In genomic region chr21:28127390-28127789, GRCh38 we compare ENCODE assay signal across 32 cellular contexts.
DNase-seq lines count a peak whose midpoint lies in the region; ATAC-seq, FAIRE-seq and TF ChIP-seq lines count a peak whose summit lies in the region.
"Had no signal": no experiment of that assay in that cellular context is flagged by ENCODE, and none has a peak within 500 bp of the region (broad histone marks: within the 10 kb centered on the region; RNA-seq: fewer than 3 reads in every experiment).

No MANE protein-coding gene starts in this region.

- no peak for TF ChIP-seq POLR2A in esophagus muscularis mucosa (IDR thresholded peaks at IDR 0.05; ENCODE audit: low read depth)
- no peak for TF ChIP-seq POLR2A in H54 (IDR thresholded peaks at IDR 0.05; ENCODE audit: low read depth, low read length)

- intact Hi-C loops in Right ventricle myocardium superior (cut with DNase I) (no loop called here), esophagus muscularis mucosa (cut with DNase I) (no loop called here), left ventricle myocardium inferior (cut with micrococcal nuclease) (no loop called here)

- H3K27me3 ChIP-seq in right atrium auricular region, result no peaks in the 10 kb centered on the region
- H3K27me3 ChIP-seq in esophagus muscularis mucosa, result no peaks in the 10 kb centered on the region
- no peaks in the 10 kb centered on the region for H3K27me3 ChIP-seq in left ventricle myocardium inferior (ENCODE audit: low read depth)
- H3K27me3 ChIP-seq: brain microvascular endothelial cell, MG63, upper lobe of left lung had no signal

- DNase-seq in Right ventricle myocardium superior (no peak), right atrium auricular region (ENCODE audit: low spot score) (no peak), esophagus muscularis mucosa (ENCODE audit: extremely low spot score) (no peak), left ventricle myocardium inferior (no peak), H54 (ENCODE audit: insufficient read length, low spot score) (no peak)
- no peak for DNase-seq in activated CD4-positive, alpha-beta T cell treated with anti-CD3 and anti-CD28 coated beads, Interleukin-2, amount 50 U/mL, for 48 hours
- no peak for DNase-seq in activated CD8-positive, alpha-beta memory T cell treated with anti-CD3 and anti-CD28 coated beads for 24 hours
- no peak for DNase-seq in stimulated activated CD4-positive, alpha-beta T cell treated with anti-CD3 and anti-CD28 coated beads, Interleukin-4, amount 100 ng/mL, for 4 hours
- DNase-seq: 8988T; activated CD4-positive, alpha-beta T cell treated with anti-CD3 and anti-CD28 coated beads, Interleukin-2, amount 50 U/mL, for 4 hours; activated CD4-positive, CD25-positive, alpha-beta regulatory T cell; activated CD8-positive, alpha-beta memory T cell treated with anti-CD3 and anti-CD28 coated beads, Interleukin-2, amount 50 U/mL, for 4 hours; activated naive CD4-positive, alpha-beta T cell treated with Interleukin-2 at 50 U/mL for 16 hours; AML-193; brain microvascular endothelial cell; CD4-positive, alpha-beta T cell; KG1; kidney glomerular epithelial cell; lower lobe of right lung; MG63; midbrain; naive thymus-derived CD4-positive, alpha-beta T cell; NCI-H1930; NCI-H524 treated with DMSO at 0.1 percent for 48 hours; OCI-M1; substantia nigra; upper lobe of left lung had no signal

- ATAC-seq in Right ventricle myocardium superior (ENCODE audit: poor library complexity), result peak; percentile 72
- ATAC-seq: lower lobe of right lung; naive thymus-derived CD4-positive, alpha-beta T cell; SK-N-SH treated with all-trans-retinoic acid at 6 μM for 48 hours; stimulated activated effector memory CD8-positive, alpha-beta T cell treated with anti-CD3 and anti-CD28 coated beads, Interleukin-12 subunit alpha, Interleukin-12 subunit beta, amount 100 ng/mL, for 72 hours had no signal

- 53% methylated on average over 1 of the region's 1 CpG for WGBS in esophagus muscularis mucosa

- FAIRE-seq in H54 (lab: Jason Lieb, UNC), result no peak
- FAIRE-seq: D721Med, frontal cortex had no signal

- no peak overlapping the region for H3K27ac ChIP-seq in right atrium auricular region
- peak overlapping the region; percentile 5 to 29 (median 17) for H3K27ac ChIP-seq in esophagus muscularis mucosa (replicated peaks in 1 of 4)
- peak overlapping the region; percentile 36 for H3K27ac ChIP-seq in left ventricle myocardium inferior (replicated peaks)
- H3K27ac ChIP-seq: brain microvascular endothelial cell, lower lobe of right lung, RWPE1, upper lobe of left lung had no signal

- H3K9me3 ChIP-seq in right atrium auricular region (peaks cover 0 to 5% of the 10 kb centered on the region in 2 donors), esophagus muscularis mucosa (peaks cover 0 to 12% (median 4%) of the 10 kb centered on the region in 4 donors), left ventricle myocardium inferior (replicated peaks) (peaks cover 21% of the 10 kb centered on the region)
- H3K9me3 ChIP-seq: lower lobe of right lung had no signal

- TF ChIP-seq EP300 in esophagus muscularis mucosa (IDR thresholded peaks at IDR 0.05), result no peak

- H3K36me3 ChIP-seq in right atrium auricular region (no peaks in the 10 kb centered on the region), esophagus muscularis mucosa (no peaks in the 10 kb centered on the region), left ventricle myocardium inferior (no peaks in the 10 kb centered on the region)
- H3K36me3 ChIP-seq: brain microvascular endothelial cell, lower lobe of right lung, MG63, upper lobe of left lung had no signal

- no peaks in the 10 kb centered on the region for H3K4me1 ChIP-seq in right atrium auricular region
- H3K4me1 ChIP-seq in esophagus muscularis mucosa, result peaks cover 0 to 30% (median 13%) of the 10 kb centered on the region in 4 donors
- H3K4me1 ChIP-seq in left ventricle myocardium inferior, result peaks cover 14% of the 10 kb centered on the region
- H3K4me1 ChIP-seq: lower lobe of right lung, upper lobe of left lung had no signal

- no peak for TF ChIP-seq CTCF in right atrium auricular region (IDR thresholded peaks at IDR 0.05)
- TF ChIP-seq CTCF in esophagus muscularis mucosa (IDR thresholded peaks at IDR 0.05), result no peak
- TF ChIP-seq CTCF in left ventricle myocardium inferior (IDR thresholded peaks at IDR 0.05; ENCODE audit: borderline replicate concordance), result no peak

- H3K4me3 ChIP-seq in right atrium auricular region, result no peak overlapping the region
- no peak overlapping the region for H3K4me3 ChIP-seq in esophagus muscularis mucosa
- H3K4me3 ChIP-seq in left ventricle myocardium inferior, result no peak overlapping the region
- H3K4me3 ChIP-seq: lower lobe of right lung, MG63, upper lobe of left lung had no signal

Comparison
In these comparisons a context has a peak if more than half of its experiments do, and no peak if none do; other contexts are left out.
1. H3K27ac ChIP-seq: peak in esophagus muscularis mucosa (4 of 4) and left ventricle myocardium inferior (single experiment); none in right atrium auricular region (0 of 2).